Comparison of ENCODE assay signal across 8 cellular contexts in genomic region chr16:29784901-29785500, GRCh38. TPM values are rescaled to one million over a fixed set of nuclear protein-coding genes. Genes with fewer than 3 reads are reported as not detected.
DNase-seq lines count a peak whose midpoint lies in the region; ATAC-seq and TF ChIP-seq lines count a peak whose summit lies in the region.

No MANE protein-coding gene starts in this region.

- H3K9me3 Mint-ChIP-seq in activated T-cell treated with anti-CD3 and anti-CD28 coated beads, Interleukin-2, amount 50 U/mL, for 72 hours: no peaks in the 10 kb centered on the region
- no peaks in the 10 kb centered on the region for H3K9me3 Mint-ChIP-seq in natural killer cell treated with Interleukin-12 subunit alpha and Interleukin-12 subunit beta and Interleukin-15 and Interleukin-18, amount 100 ng/mL, for 72 hours

- no peaks in the 10 kb centered on the region for H3K27me3 Mint-ChIP-seq in activated T-cell treated with anti-CD3 and anti-CD28 coated beads, Interleukin-2, amount 50 U/mL, for 72 hours (ENCODE audit: low read depth)
- H3K27me3 Mint-ChIP-seq in natural killer cell treated with Interleukin-12 subunit alpha and Interleukin-12 subunit beta and Interleukin-15 and Interleukin-18, amount 100 ng/mL, for 72 hours: no peaks in the 10 kb centered on the region

- no peak overlapping the region for H3K27ac Mint-ChIP-seq in activated T-cell treated with anti-CD3 and anti-CD28 coated beads, Interleukin-2, amount 50 U/mL, for 72 hours
- H3K27ac Mint-ChIP-seq in natural killer cell treated with Interleukin-12 subunit alpha and Interleukin-12 subunit beta and Interleukin-15 and Interleukin-18, amount 100 ng/mL, for 72 hours: peak overlapping the region in 1 of 2 donors; percentile 60

- no peak for DNase-seq in HFF-Myc (ENCODE audit: extremely low read depth, low read depth)
- peak; percentile 79 to 82 for DNase-seq in activated T-cell treated with anti-CD3 and anti-CD28 coated beads, Interleukin-2, amount 50 U/mL, for 72 hours
- peak; percentile 52 for DNase-seq in fibroblast of gingiva (ENCODE audit: low read depth)
- DNase-seq in natural killer cell treated with Interleukin-12 subunit alpha and Interleukin-12 subunit beta and Interleukin-15 and Interleukin-18, amount 100 ng/mL, for 72 hours (ENCODE audit: low spot score): peak; percentile 82
- peak; percentile 85 for DNase-seq in stimulated activated naive CD8-positive, alpha-beta T cell treated with anti-CD3 and anti-CD28 coated beads, Interleukin-15, Interleukin-2, amounts not matched to agents 100 U/mL and 50 U/mL, for 24 hours
- DNase-seq in NCI-H69 (lab: John Stamatoyannopoulos, UW): no peak

- no peaks in the 10 kb centered on the region for H3K36me3 Mint-ChIP-seq in activated T-cell treated with anti-CD3 and anti-CD28 coated beads, Interleukin-2, amount 50 U/mL, for 72 hours (ENCODE audit: insufficient read depth in 2 of 2)
- no peaks in the 10 kb centered on the region for H3K36me3 Mint-ChIP-seq in natural killer cell treated with Interleukin-12 subunit alpha and Interleukin-12 subunit beta and Interleukin-15 and Interleukin-18, amount 100 ng/mL, for 72 hours

- peak; percentile 68 to 81 for ATAC-seq in activated T-cell treated with anti-CD3 and anti-CD28 coated beads, Interleukin-2, amount 50 U/mL, for 72 hours (replicated peaks in 1 of 2)
- ATAC-seq in natural killer cell treated with Interleukin-12 subunit alpha and Interleukin-12 subunit beta and Interleukin-15 and Interleukin-18, amount 100 ng/mL, for 72 hours: peak; percentile 91 to 93
- peak; percentile 80 for ATAC-seq in stimulated activated naive CD8-positive, alpha-beta T cell treated with anti-CD3 and anti-CD28 coated beads, Interleukin-15, Interleukin-2, amounts not matched to agents 100 U/mL and 50 U/mL, for 24 hours
- ATAC-seq in GM19035 (IDR thresholded peaks at IDR 0.05; ENCODE audit: unreplicated experiment) (no peak), HG03095 (IDR thresholded peaks at IDR 0.05; ENCODE audit: unreplicated experiment) (no peak)

- peak overlapping the region; percentile 67 to 77 for H3K4me3 Mint-ChIP-seq in activated T-cell treated with anti-CD3 and anti-CD28 coated beads, Interleukin-2, amount 50 U/mL, for 72 hours
- peak overlapping the region; percentile 70 for H3K4me3 Mint-ChIP-seq in natural killer cell treated with Interleukin-12 subunit alpha and Interleukin-12 subunit beta and Interleukin-15 and Interleukin-18, amount 100 ng/mL, for 72 hours

- H3K4me1 Mint-ChIP-seq in activated T-cell treated with anti-CD3 and anti-CD28 coated beads, Interleukin-2, amount 50 U/mL, for 72 hours (ENCODE audit: low read depth): peaks cover 27% of the 10 kb centered on the region
- peaks cover 12 to 14% of the 10 kb centered on the region in 2 donors for H3K4me1 Mint-ChIP-seq in natural killer cell treated with Interleukin-12 subunit alpha and Interleukin-12 subunit beta and Interleukin-15 and Interleukin-18, amount 100 ng/mL, for 72 hours (ENCODE audit: low read depth in 2 of 2)

- peak; percentile 87 for TF ChIP-seq CTCF in HFF-Myc (IDR thresholded peaks at IDR 0.05; ENCODE audit: low read depth, low read length, missing control alignments)

- H3K4me3 ChIP-seq in HFF-Myc (replicated peaks; ENCODE audit: low read depth, low read length): no peak overlapping the region

RNA-seq across cellular contexts. Expression of gene KIF22, which starts 5.5 kb away (rescaled TPM):
- 100 to 1,000 TPM; 153 to 180 TPM for total RNA-seq in activated T-cell treated with anti-CD3 and anti-CD28 coated beads, Interleukin-2, amount 50 U/mL, for 72 hours
- 100 to 1,000 TPM in 1 of 2 donors, 10 to 100 TPM in 1; 63.4 to 174 TPM for total RNA-seq in natural killer cell treated with Interleukin-12 subunit alpha and Interleukin-12 subunit beta and Interleukin-15 and Interleukin-18, amount 100 ng/mL, for 72 hours

RNA-seq across cellular contexts. Expression of gene ZG16, which starts 6.9 kb away (rescaled TPM):
- not detected for total RNA-seq in activated T-cell treated with anti-CD3 and anti-CD28 coated beads, Interleukin-2, amount 50 U/mL, for 72 hours
- not detected for total RNA-seq in natural killer cell treated with Interleukin-12 subunit alpha and Interleukin-12 subunit beta and Interleukin-15 and Interleukin-18, amount 100 ng/mL, for 72 hours

RNA-seq across cellular contexts. Expression of gene MAZ, which starts 21.3 kb away (rescaled TPM):
- 100 to 1,000 TPM; 266 to 329 TPM for total RNA-seq in activated T-cell treated with anti-CD3 and anti-CD28 coated beads, Interleukin-2, amount 50 U/mL, for 72 hours
- 100 to 1,000 TPM; 241 to 424 TPM for total RNA-seq in natural killer cell treated with Interleukin-12 subunit alpha and Interleukin-12 subunit beta and Interleukin-15 and Interleukin-18, amount 100 ng/mL, for 72 hours

RNA-seq across cellular contexts. Expression of gene PRRT2, which starts 27.0 kb away (rescaled TPM):
- 1 to 10 TPM; 2.4 to 2.8 TPM for total RNA-seq in activated T-cell treated with anti-CD3 and anti-CD28 coated beads, Interleukin-2, amount 50 U/mL, for 72 hours
- total RNA-seq in natural killer cell treated with Interleukin-12 subunit alpha and Interleukin-12 subunit beta and Interleukin-15 and Interleukin-18, amount 100 ng/mL, for 72 hours: 1 to 10 TPM in 1 of 2 donors, under 1 TPM in 1; 0.98 to 2.8 TPM

RNA-seq across cellular contexts. Expression of gene PAGR1, which starts 31.0 kb away (rescaled TPM):
- total RNA-seq in activated T-cell treated with anti-CD3 and anti-CD28 coated beads, Interleukin-2, amount 50 U/mL, for 72 hours: 10 to 100 TPM; 14.8 to 17.8 TPM
- 10 to 100 TPM; 20.5 to 36.1 TPM for total RNA-seq in natural killer cell treated with Interleukin-12 subunit alpha and Interleukin-12 subunit beta and Interleukin-15 and Interleukin-18, amount 100 ng/mL, for 72 hours

Comparison
In these comparisons a context has a peak if more than half of its experiments do, and no peak if none do; other contexts are left out.
1. DNase-seq: peak in activated T-cell treated with anti-CD3 and anti-CD28 coated beads, Interleukin-2, amount 50 U/mL, for 72 hours (2 of 2), fibroblast of gingiva (single experiment), natural killer cell treated with Interleukin-12 subunit alpha and Interleukin-12 subunit beta and Interleukin-15 and Interleukin-18, amount 100 ng/mL, for 72 hours (single experiment) and stimulated activated naive CD8-positive, alpha-beta T cell treated with anti-CD3 and anti-CD28 coated beads, Interleukin-15, Interleukin-2, amounts not matched to agents 100 U/mL and 50 U/mL, for 24 hours (single experiment); none in HFF-Myc (single experiment) and NCI-H69 (single experiment).
2. ATAC-seq: peak in activated T-cell treated with anti-CD3 and anti-CD28 coated beads, Interleukin-2, amount 50 U/mL, for 72 hours (2 of 2), natural killer cell treated with Interleukin-12 subunit alpha and Interleukin-12 subunit beta and Interleukin-15 and Interleukin-18, amount 100 ng/mL, for 72 hours (2 of 2) and stimulated activated naive CD8-positive, alpha-beta T cell treated with anti-CD3 and anti-CD28 coated beads, Interleukin-15, Interleukin-2, amounts not matched to agents 100 U/mL and 50 U/mL, for 24 hours (single experiment); none in GM19035 (single experiment) and HG03095 (single experiment).